In the genomic region with DNA sequence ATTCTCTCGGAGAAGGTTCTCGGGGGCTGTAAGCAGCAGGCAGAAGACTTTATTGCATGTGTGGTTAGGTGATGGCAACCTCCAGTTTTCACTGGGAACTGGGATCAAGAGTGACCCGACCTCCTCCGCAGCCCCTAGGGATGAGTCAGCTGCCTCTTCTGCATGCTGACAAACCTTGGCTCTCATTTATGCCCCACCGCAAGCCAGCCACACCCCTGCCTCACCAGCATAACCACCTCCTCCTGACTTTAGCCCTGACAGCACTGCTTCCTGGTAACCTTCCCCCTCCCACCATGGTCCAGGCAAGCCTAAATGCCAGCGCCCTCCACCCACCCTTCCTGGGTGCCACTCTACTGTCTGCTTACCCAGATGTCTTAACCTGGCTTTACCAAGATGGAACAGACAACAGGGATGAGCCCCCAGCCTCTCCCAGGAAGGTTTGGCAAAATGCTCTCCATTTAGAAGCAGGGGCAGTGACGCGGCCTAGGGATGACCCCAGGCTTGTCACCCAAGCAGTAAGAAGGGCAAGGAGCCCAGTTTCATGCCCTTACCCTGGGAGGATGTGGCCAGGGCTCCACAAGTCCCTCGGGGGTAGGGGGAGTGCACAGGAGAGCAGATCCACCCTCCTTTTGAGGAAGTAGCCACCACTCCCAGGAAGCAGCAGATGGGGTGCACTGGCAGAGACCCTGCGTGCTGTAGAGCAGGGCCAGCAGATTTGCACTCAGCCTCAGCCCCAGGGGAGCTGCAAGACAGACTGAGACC, we compare ENCODE assay signal across 9 cellular contexts.
DNase-seq lines count a peak whose midpoint lies in the region; ATAC-seq and TF ChIP-seq lines count a peak whose summit lies in the region.
"Had no signal": no experiment of that assay in that cellular context is flagged by ENCODE, and none has a peak within 500 bp of the region (broad histone marks: within the 10 kb centered on the region; RNA-seq: fewer than 3 reads in every experiment).

No MANE protein-coding gene starts in this region.

- no peak overlapping the region for H4K8ac ChIP-seq in mesendoderm (ENCODE audit: low read depth, low read length)

- H3K9me3 ChIP-seq in BLaER1 = no peaks in the 10 kb centered on the region
- H3K9me3 ChIP-seq in MM.1S (replicated peaks; ENCODE audit: insufficient read depth, low read length) = no peaks in the 10 kb centered on the region

- H4K5ac ChIP-seq in mesendoderm (ENCODE audit: low read length) = no peak overlapping the region

- H2BK15ac ChIP-seq in mesendoderm (replicated peaks; ENCODE audit: low read depth) = no peak overlapping the region

- peak overlapping the region; percentile 66 for H3K27ac ChIP-seq in BLaER1
- H3K27ac ChIP-seq in MM.1S (ENCODE audit: low read length) = no peak overlapping the region
- no peak overlapping the region for H3K27ac ChIP-seq in mesendoderm (ENCODE audit: low read depth, low read length)
- H3K27ac ChIP-seq: KMS-11 had no signal

- peaks cover 28% of the 10 kb centered on the region for H3K4me1 ChIP-seq in BLaER1
- H3K4me1 ChIP-seq in MM.1S (ENCODE audit: low read length) = no peaks in the 10 kb centered on the region
- H3K4me1 ChIP-seq in mesendoderm (ENCODE audit: control insufficient read depth, low read depth, low read length) = no peaks in the 10 kb centered on the region

- H3K79me1 ChIP-seq in mesendoderm (ENCODE audit: low read length) = no peaks in the 10 kb centered on the region

- H3K4me3 ChIP-seq in BLaER1 = peak overlapping the region; percentile 26; the same call in 1 of the 2 replicates
- no peak overlapping the region for H3K4me3 ChIP-seq in fibroblast of mammary gland (ENCODE audit: control insufficient read depth, low read depth, low read length)
- no peak overlapping the region for H3K4me3 ChIP-seq in MM.1S (ENCODE audit: low read length)
- H3K4me3 ChIP-seq in mesendoderm (ENCODE audit: low read length) = no peak overlapping the region

- no CpG with 5 or more reads among the region's 10 CpGs for WGBS in mesendoderm (ENCODE audit: extremely low coverage, insufficient coverage, low lambda C conversion rate)

- H3K36me3 ChIP-seq in BLaER1 = no peaks in the 10 kb centered on the region
- no peaks in the 10 kb centered on the region for H3K36me3 ChIP-seq in MM.1S (replicated peaks; ENCODE audit: insufficient read depth, low read length)
- H3K36me3 ChIP-seq in mesendoderm (ENCODE audit: control insufficient read depth, insufficient read depth, low read length) = no peaks in the 10 kb centered on the region

- H3K9ac ChIP-seq in BLaER1 (peak overlapping the region; percentile 42; the same call in 1 of the 2 replicates), MM.1S (ENCODE audit: low read length) (no peak overlapping the region), mesendoderm (ENCODE audit: low read length) (no peak overlapping the region)
- H3K9ac ChIP-seq: KMS-11 had no signal

- H2AFZ ChIP-seq in MM.1S (ENCODE audit: low read length) = no peak overlapping the region

- H3K23ac ChIP-seq in mesendoderm (ENCODE audit: low read length) = no peak overlapping the region

- H2AK5ac ChIP-seq in mesendoderm (ENCODE audit: low read length) = no peak overlapping the region

- no peak overlapping the region for H2BK120ac ChIP-seq in mesendoderm (ENCODE audit: low read depth, low read length)

- peak; percentile 87 for ATAC-seq in GM21447 (IDR thresholded peaks at IDR 0.05; ENCODE audit: unreplicated experiment)

- H3K4me2 ChIP-seq in BLaER1 (peak overlapping the region; percentile 76), MM.1S (ENCODE audit: low read depth, low read length) (no peak overlapping the region), mesendoderm (ENCODE audit: low read length) (no peak overlapping the region)
- H3K4me2 ChIP-seq: KMS-11 had no signal

- no peak overlapping the region for H3K4ac ChIP-seq in mesendoderm (ENCODE audit: low read depth, low read length)

- H3K9me2 ChIP-seq in MM.1S (replicated peaks; ENCODE audit: insufficient read depth, low read length) = no peaks in the 10 kb centered on the region

- no peaks in the 10 kb centered on the region for H4K20me1 ChIP-seq in BLaER1
- no peaks in the 10 kb centered on the region for H4K20me1 ChIP-seq in MM.1S (ENCODE audit: insufficient read depth, low read length)

- H3F3A ChIP-seq in MM.1S (ENCODE audit: insufficient read depth, low read length) = no peaks in the 10 kb centered on the region

- no peak overlapping the region for H3K56ac ChIP-seq in mesendoderm (ENCODE audit: low read length)

- H3K79me2 ChIP-seq in MM.1S (ENCODE audit: low read length) (no peaks in the 10 kb centered on the region), mesendoderm (ENCODE audit: control insufficient read depth, insufficient read depth, low read length) (no peaks in the 10 kb centered on the region)

- no peak overlapping the region for H3K18ac ChIP-seq in mesendoderm (ENCODE audit: low read length)

- TF ChIP-seq CTCF in fibroblast of mammary gland (conservative IDR thresholded peaks at IDR 0.05; ENCODE audit: control insufficient read depth, insufficient read depth, low read depth, low read length) (no peak), MM.1S (IDR thresholded peaks at IDR 0.05; ENCODE audit: low read length) (no peak)

- no peak overlapping the region for H2BK5ac ChIP-seq in mesendoderm (ENCODE audit: low read length)

- DNase-seq in NCI-H82 (lab: John Stamatoyannopoulos, UW) = peak; percentile 91
- DNase-seq in fibroblast of mammary gland (ENCODE audit: low read depth) = peak; percentile 78
- no peak for DNase-seq in NCI-H2107 (lab: John Stamatoyannopoulos, UW)
- no peak for DNase-seq in anterior cingulate cortex (lab: John Stamatoyannopoulos, UW)
- no peak for DNase-seq in MM.1S
- no peak for DNase-seq in mesendoderm

- H3K27me3 ChIP-seq in BLaER1 (no peaks in the 10 kb centered on the region), MM.1S (replicated peaks; ENCODE audit: insufficient read depth, low read length) (no peaks in the 10 kb centered on the region), mesendoderm (ENCODE audit: insufficient read depth, low read length, poor library complexity) (no peaks in the 10 kb centered on the region)

Comparison
In these comparisons a context has a peak if more than half of its experiments do, and no peak if none do; other contexts are left out.
1. DNase-seq: peak in NCI-H82 (single experiment) and fibroblast of mammary gland (single experiment); none in NCI-H2107 (single experiment), anterior cingulate cortex (0 of 58), MM.1S (single experiment) and mesendoderm (single experiment).